In the genomic region with DNA sequence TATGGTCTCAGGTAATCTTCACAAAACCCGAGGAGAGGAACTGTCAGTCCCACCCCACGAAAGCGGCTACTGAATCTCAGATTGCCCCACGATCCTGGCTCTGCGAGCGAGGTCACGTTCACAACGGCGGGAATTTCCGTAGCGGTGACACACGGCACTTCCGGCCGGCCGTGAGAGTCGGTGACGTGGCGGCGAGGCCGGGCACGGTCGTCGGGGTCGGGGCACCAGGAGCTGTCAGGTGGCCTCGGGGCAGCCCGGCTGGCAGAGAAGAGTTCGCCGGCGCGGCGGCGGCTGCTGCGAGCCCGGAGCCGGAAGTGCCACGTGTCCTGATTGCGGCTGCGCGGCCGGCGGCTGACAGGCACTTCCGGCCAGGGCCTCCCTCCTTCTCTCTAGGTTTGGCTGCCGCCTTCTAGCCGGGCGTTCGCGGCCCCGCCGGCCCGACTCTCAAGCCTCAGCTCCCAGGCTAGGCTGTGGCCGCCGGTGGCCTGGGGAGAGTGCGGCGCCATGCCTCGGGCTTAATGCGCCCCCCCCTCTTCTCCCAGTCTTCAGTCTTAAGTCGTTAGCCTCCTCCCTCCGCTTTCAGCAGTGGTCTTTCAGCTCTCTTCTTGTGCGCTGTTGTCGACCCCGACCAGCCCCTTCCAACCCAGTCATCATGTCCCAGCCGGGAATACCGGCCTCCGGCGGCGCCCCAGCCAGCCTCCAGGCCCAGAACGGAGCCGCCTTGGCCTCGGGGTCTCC, we compare ENCODE assay signal across 8 cellular contexts. TPM values are rescaled to one million over a fixed set of nuclear protein-coding genes. Genes with fewer than 3 reads are reported as not detected.
DNase-seq lines count a peak whose midpoint lies in the region; ATAC-seq lines count a peak whose summit lies in the region.

TSS of gene SEC24A (plus strand) at position 361 of the 738 bp plus-strand sequence. CDS start at position 653, 292 bp downstream.

- peaks cover 20% of the 10 kb centered on the region; the same call in 1 of the 2 replicates for H4K20me1 ChIP-seq in BLaER1

- peak; percentile 82 for ATAC-seq in HG03457 (IDR thresholded peaks at IDR 0.05; ENCODE audit: unreplicated experiment)
- ATAC-seq in left lobe of liver: peak; percentile 87

- peaks cover 34% of the 10 kb centered on the region for H3K4me1 ChIP-seq in BLaER1

- H3K27ac ChIP-seq in BLaER1: peak within 1 kb of the TSS; percentile 88

- peak within 1 kb of the TSS; percentile 84 for H3K4me3 ChIP-seq in BLaER1

- no peaks in the 10 kb centered on the region for H3K27me3 ChIP-seq in BLaER1

- peak within 1 kb of the TSS; percentile 83 for H3K4me2 ChIP-seq in BLaER1

- 0 out of 2 replicates have a peak, but pooled peaks cover 14% of the 10 kb centered on the region for H3K36me3 ChIP-seq in BLaER1

- DNase-seq in GM19240 (ENCODE audit: insufficient read length, low spot score) (peak; percentile 87), NCI-H748 (lab: John Stamatoyannopoulos, UW; ENCODE audit: unreplicated experiment) (peak; percentile 91), dedifferentiated amniotic fluid mesenchymal stem cell (ENCODE audit: extremely low spot score) (peak; percentile 75), left lobe of liver (ENCODE audit: low spot score) (peak; percentile 96)
- peak; percentile 77 to 78 for DNase-seq in activated CD4-positive, alpha-beta T cell treated with anti-CD3 and anti-CD28 coated beads, Interleukin-2, amount 50 U/mL, for 24 hours (ENCODE audit: low read depth in 1 of 2, low spot score in 1 of 2)
- DNase-seq in stimulated activated CD4-positive, alpha-beta T cell treated with anti-CD3 and anti-CD28 coated beads, Interleukin-2, amount 100 ng/mL, for 4 hours (ENCODE audit: low read depth): peak; percentile 84

- H3K9ac ChIP-seq in BLaER1: peak within 1 kb of the TSS; percentile 91

- no peaks in the 10 kb centered on the region for H3K9me3 ChIP-seq in BLaER1

RNA-seq across cellular contexts. Expression of gene SEC24A, which starts in this region (rescaled TPM):
- total RNA-seq in left lobe of liver: 31.4 TPM

Comparison
In these comparisons a context has a peak if more than half of its experiments do, and no peak if none do; other contexts are left out.
1. Peak in every context shown above with its lines: DNase-seq, ATAC-seq, H3K4me3 ChIP-seq and H3K27ac ChIP-seq.